ENCODE assay signal across 22 cellular contexts in the genomic region with DNA sequence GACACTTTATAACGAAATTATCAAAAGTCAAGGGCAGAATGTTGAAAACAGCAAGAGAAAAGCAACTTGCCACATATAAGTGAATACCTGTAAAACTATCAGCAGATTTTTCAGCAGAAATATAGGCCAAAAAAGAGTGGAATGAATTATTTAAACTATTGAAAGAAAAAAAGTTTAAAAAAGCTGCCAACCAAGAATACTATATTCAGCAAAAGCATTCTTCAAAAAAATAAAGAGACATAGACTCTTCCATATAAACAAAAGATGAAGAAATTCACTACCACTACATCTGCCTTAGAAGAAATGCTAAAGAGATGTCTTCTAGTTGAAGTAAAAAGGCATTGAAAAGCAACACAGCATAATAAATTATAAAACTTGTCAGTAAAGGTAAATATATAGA.
"Had no signal": no experiment of that assay in that cellular context is flagged by ENCODE, and none has a peak within 500 bp of the region (broad histone marks: within the 10 kb centered on the region; RNA-seq: fewer than 3 reads in every experiment).

No MANE protein-coding gene starts in this region.

- H3K27ac ChIP-seq: colonic mucosa, coronary artery, dorsolateral prefrontal cortex, epithelial cell of prostate, esophagus muscularis mucosa, esophagus squamous epithelium, foreskin keratinocyte, gastrocnemius medialis, gastroesophageal sphincter, heart left ventricle, heart right ventricle had no signal

- H3K36me3 ChIP-seq: colonic mucosa, esophagus muscularis mucosa, esophagus squamous epithelium, gastrocnemius medialis, gastroesophageal sphincter, heart left ventricle, heart right ventricle had no signal

- DNase-seq: colonic mucosa; cortex of kidney; dermis blood vessel endothelial cell; dorsolateral prefrontal cortex; effector CD8-positive, alpha-beta T cell; effector memory CD4-positive, alpha-beta T cell; effector memory CD8-positive, alpha-beta T cell; endodermal cell; erythroblast; esophagus squamous epithelium; foreskin fibroblast; foreskin keratinocyte; foreskin melanocyte; gastrocnemius medialis; glutamatergic neuron; head of caudate nucleus; heart left ventricle; heart right ventricle had no signal

- H3K4me3 ChIP-seq: colonic mucosa, coronary artery, dorsolateral prefrontal cortex, esophagus muscularis mucosa, esophagus squamous epithelium, gastrocnemius medialis, gastroesophageal sphincter, heart left ventricle, heart right ventricle had no signal

- H3K4me1 ChIP-seq: colonic mucosa, esophagus muscularis mucosa, esophagus squamous epithelium, foreskin keratinocyte, gastrocnemius medialis, gastroesophageal sphincter, heart left ventricle, heart right ventricle had no signal

- H3K9me3 ChIP-seq: colonic mucosa, gastrocnemius medialis had no signal
